In genomic region chr15:39580117-39580629, GRCh38 we compare ENCODE assay signal across 8 cellular contexts. TPM values are rescaled to one million over a fixed set of nuclear protein-coding genes. Genes with fewer than 3 reads are reported as not detected.
DNase-seq lines count a peak whose midpoint lies in the region; ATAC-seq and TF ChIP-seq lines count a peak whose summit lies in the region.

No MANE protein-coding gene starts in this region.

- peak overlapping the region; percentile 58 for H3K4me3 Mint-ChIP-seq in T-helper 1 cell treated with Interleukin-12 subunit alpha and Interleukin-12 subunit beta and Interleukin-4 antibody, amounts not matched to agents 30 μg/mL and 1 μg/mL, for 36 hours

- peaks cover 21% of the 10 kb centered on the region for H3K36me3 ChIP-seq in left ventricle myocardium inferior
- no peaks in the 10 kb centered on the region for H3K36me3 ChIP-seq in prostate gland
- peaks cover 30% of the 10 kb centered on the region for H3K36me3 ChIP-seq in upper lobe of right lung

- intact Hi-C loops in left ventricle myocardium inferior (cut with micrococcal nuclease) = loop anchor here (5.0 to 10.0 kb wide), 2 partner anchors 408 to 755 kb away; no protein-coding TSS in a partner anchor
- intact Hi-C loops in prostate gland (cut with DNase I) = loop anchor here (1.0 to 5.0 kb wide), 4 partner anchors 407 to 873 kb away; no protein-coding TSS in a partner anchor
- intact Hi-C loops in upper lobe of right lung (cut with DNase I) = loop anchor here (5.0 to 10.0 kb wide), 2 partner anchors 408 to 765 kb away; no protein-coding TSS in a partner anchor

- H3K36me3 Mint-ChIP-seq in T-helper 1 cell treated with Interleukin-12 subunit alpha and Interleukin-12 subunit beta and Interleukin-4 antibody, amounts not matched to agents 30 μg/mL and 1 μg/mL, for 36 hours (ENCODE audit: low read depth) = no peaks in the 10 kb centered on the region

- H3K9me3 ChIP-seq in left ventricle myocardium inferior (replicated peaks) = no peaks in the 10 kb centered on the region
- no peaks in the 10 kb centered on the region for H3K9me3 ChIP-seq in prostate gland
- H3K9me3 ChIP-seq in upper lobe of right lung = no peaks in the 10 kb centered on the region

- H3K27me3 ChIP-seq in left ventricle myocardium inferior (ENCODE audit: low read depth) = peaks cover 7% of the 10 kb centered on the region
- no peaks in the 10 kb centered on the region for H3K27me3 ChIP-seq in prostate gland (replicated peaks; ENCODE audit: insufficient read depth)
- H3K27me3 ChIP-seq in upper lobe of right lung = no peaks in the 10 kb centered on the region

- TF ChIP-seq CTCF in HFF-Myc (IDR thresholded peaks at IDR 0.05; ENCODE audit: low read depth, low read length, missing control alignments) (peak; percentile 92), left ventricle myocardium inferior (IDR thresholded peaks at IDR 0.05; ENCODE audit: borderline replicate concordance) (peak; percentile 98), prostate gland (IDR thresholded peaks at IDR 0.05) (peak; percentile 98 to 99 (median 98)), upper lobe of right lung (IDR thresholded peaks at IDR 0.05) (peak; percentile 95)

- H3K4me3 ChIP-seq in HFF-Myc (replicated peaks; ENCODE audit: low read depth, low read length) (peak overlapping the region; percentile 81), left ventricle myocardium inferior (peak overlapping the region; percentile 78), prostate gland (peak overlapping the region; percentile 50 to 54), upper lobe of right lung (peak overlapping the region; percentile 60)

- DNase-seq in ELR (ENCODE audit: low read depth) = peak; percentile 93
- DNase-seq in HFF-Myc (ENCODE audit: extremely low read depth, low read depth) = no peak
- peak; percentile 70 for DNase-seq in NCI-H1092 treated with DMSO at 0.1 percent for 48 hours (lab: John Stamatoyannopoulos, UW)
- DNase-seq in amniotic epithelial cell (ENCODE audit: low read depth) = peak; percentile 89
- peak; percentile 93 for DNase-seq in left ventricle myocardium inferior
- DNase-seq in prostate gland (ENCODE audit: low spot score) = peak; percentile 95
- DNase-seq in upper lobe of right lung = peak; percentile 97

- H3K9me3 Mint-ChIP-seq in T-helper 1 cell treated with Interleukin-12 subunit alpha and Interleukin-12 subunit beta and Interleukin-4 antibody, amounts not matched to agents 30 μg/mL and 1 μg/mL, for 36 hours = no peaks in the 10 kb centered on the region

- H3K27ac ChIP-seq in left ventricle myocardium inferior (replicated peaks) (peak overlapping the region; percentile 89), prostate gland (peak overlapping the region; percentile 84 to 88), upper lobe of right lung (peak overlapping the region; percentile 91)

- peaks cover 18% of the 10 kb centered on the region for H3K4me1 Mint-ChIP-seq in T-helper 1 cell treated with Interleukin-12 subunit alpha and Interleukin-12 subunit beta and Interleukin-4 antibody, amounts not matched to agents 30 μg/mL and 1 μg/mL, for 36 hours (ENCODE audit: low read depth)

- WGBS in prostate gland = under 1% methylated on average over 43 of the region's 43 CpGs

- no peak overlapping the region for H3K27ac Mint-ChIP-seq in T-helper 1 cell treated with Interleukin-12 subunit alpha and Interleukin-12 subunit beta and Interleukin-4 antibody, amounts not matched to agents 30 μg/mL and 1 μg/mL, for 36 hours

- H3K4me1 ChIP-seq in left ventricle myocardium inferior = peaks cover 63% of the 10 kb centered on the region
- peaks cover 5% of the 10 kb centered on the region for H3K4me1 ChIP-seq in prostate gland (replicated peaks)
- H3K4me1 ChIP-seq in upper lobe of right lung = peaks cover 4% of the 10 kb centered on the region

- H3K27me3 Mint-ChIP-seq in T-helper 1 cell treated with Interleukin-12 subunit alpha and Interleukin-12 subunit beta and Interleukin-4 antibody, amounts not matched to agents 30 μg/mL and 1 μg/mL, for 36 hours (ENCODE audit: low read depth) = peaks cover 59% of the 10 kb centered on the region

- ATAC-seq in upper lobe of right lung = peak; percentile 92

- peak; percentile 33 for TF ChIP-seq POLR2A in prostate gland (IDR thresholded peaks at IDR 0.05)

RNA-seq across cellular contexts. Expression of gene THBS1, which starts 0.7 kb away (rescaled TPM):
- 47.4 TPM for total RNA-seq in left ventricle myocardium inferior
- total RNA-seq in prostate gland = 10 to 100 TPM; 50.1 to 95.7 TPM
- total RNA-seq in upper lobe of right lung = 377 TPM
